ENCODE assay signal across 18 cellular contexts in the genomic region with DNA sequence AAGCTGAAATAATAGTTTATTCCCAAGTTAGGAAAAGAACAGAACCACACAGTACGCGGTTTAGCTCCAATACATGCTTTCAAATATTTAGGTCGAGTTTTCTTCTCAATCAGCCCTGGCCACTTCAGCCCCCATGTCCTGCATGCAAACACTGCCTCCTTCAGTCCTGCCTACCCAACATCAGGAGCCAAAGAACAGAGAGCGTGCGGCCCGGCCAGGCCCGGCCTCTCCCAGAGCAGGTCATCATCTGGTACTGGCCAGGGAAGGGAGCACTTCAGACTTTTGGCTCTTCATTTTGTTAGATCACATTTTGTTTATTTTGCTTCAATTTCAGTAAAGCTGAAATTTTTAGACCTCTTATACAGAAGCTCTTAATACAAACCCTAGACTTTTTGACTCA. TPM values are rescaled to one million over a fixed set of nuclear protein-coding genes. Genes with fewer than 3 reads are reported as not detected.
DNase-seq lines count a peak whose midpoint lies in the region; ATAC-seq and TF ChIP-seq lines count a peak whose summit lies in the region.
"Had no signal": no experiment of that assay in that cellular context is flagged by ENCODE, and none has a peak within 500 bp of the region (broad histone marks: within the 10 kb centered on the region; RNA-seq: fewer than 3 reads in every experiment).

No MANE protein-coding gene starts in this region.

- H3K4me3 ChIP-seq in BE2C (ENCODE audit: low read depth, low read length) (no peak overlapping the region), HCT116 (replicated peaks in 1 of 2; ENCODE audit: low read depth in 1 of 2, low read length in 2 of 2) (no peak overlapping the region), fibroblast of lung (replicated peaks in 1 of 4; ENCODE audit: control extremely low read depth in 1 of 4, insufficient read depth in 1 of 4, low read depth in 3 of 4, low read length in 4 of 4) (no peak overlapping the region), neural progenitor cell (no peak overlapping the region), WERI-Rb-1 (ENCODE audit: low read depth, low read length) (no peak overlapping the region)
- H3K4me3 ChIP-seq: colonic mucosa, gastrocnemius medialis, SJSA1 had no signal

- H3F3A ChIP-seq in neural progenitor cell (ENCODE audit: low read depth): no peaks in the 10 kb centered on the region

- H3K36me3 ChIP-seq in BE2C: peaks cover 86% of the 10 kb centered on the region
- peaks cover 39 to 48% of the 10 kb centered on the region in 2 experiments; a peak in 3 of 4 replicates for H3K36me3 ChIP-seq in HCT116 (ENCODE audit: control insufficient read depth in 1 of 2, insufficient read depth in 2 of 2, low read length in 2 of 2)
- H3K36me3 ChIP-seq in fibroblast of lung (ENCODE audit: control insufficient read depth, insufficient read depth, low read length): peaks cover 32% of the 10 kb centered on the region
- no peaks in the 10 kb centered on the region for H3K36me3 ChIP-seq in neural progenitor cell
- H3K36me3 ChIP-seq in WERI-Rb-1: peaks cover 96% of the 10 kb centered on the region

- TF ChIP-seq CTCF in BE2C (IDR thresholded peaks at IDR 0.05; ENCODE audit: low read depth, low read length) (peak; percentile 6; the same call in 1 of the 2 replicates), HCT116 (IDR thresholded peaks at IDR 0.05 in 2 of 3, conservative IDR thresholded peaks at IDR 0.05 in 1 of 3; ENCODE audit: borderline replicate concordance in 1 of 3, insufficient read depth in 1 of 3, low read depth in 2 of 3, low read length in 2 of 3) (peak in 2 of 3 experiments; percentile 14 to 18; a peak in 1 of 6 replicates), fibroblast of lung (conservative IDR thresholded peaks at IDR 0.05 in 1 of 2, IDR thresholded peaks at IDR 0.05 in 1 of 2; ENCODE audit: low read depth in 1 of 2, low read length in 2 of 2) (peak; percentile 7 to 14), neural progenitor cell (IDR thresholded peaks at IDR 0.05) (no peak), WERI-Rb-1 (IDR thresholded peaks at IDR 0.05; ENCODE audit: low read depth, low read length) (no peak), HFFc6 (IDR thresholded peaks at IDR 0.05) (no peak)

- RAD21 ChIA-PET in HCT116 (lab: Charles Lee; ENCODE audit: low non-redundant PET in 1 of 2, low total read pairs in 2 of 2, uncharacterized antibody in 2 of 2, unreplicated experiment in 2 of 2): no interaction called here

- no peak for TF ChIP-seq POLR2A in HCT116 (IDR thresholded peaks at IDR 0.05; ENCODE audit: borderline replicate concordance, extremely low read depth, insufficient read depth, insufficient read length)

- H3K4me2 ChIP-seq in HCT116 (ENCODE audit: low read length) (no peak overlapping the region), fibroblast of lung (ENCODE audit: extremely low read depth, insufficient read depth, low read length) (no peak overlapping the region), neural progenitor cell (no peak overlapping the region)

- CTCF ChIA-PET in HCT116 (lab: Charles Lee): no interaction called here

- H3K27ac Mint-ChIP-seq in neural progenitor cell (no peak overlapping the region), HFFc6 (no peak overlapping the region)
- H3K27ac Mint-ChIP-seq: activated CD8-positive, alpha-beta memory T cell treated with anti-CD3 and anti-CD28 coated beads, Interleukin-2, amount 10 ng/mL, durations not matched to agents 7 days and 5 days had no signal

- H3K4me3 Mint-ChIP-seq in neural progenitor cell: no peak overlapping the region
- no peak overlapping the region for H3K4me3 Mint-ChIP-seq in HFFc6
- H3K4me3 Mint-ChIP-seq: activated CD8-positive, alpha-beta memory T cell treated with anti-CD3 and anti-CD28 coated beads, Interleukin-2, amount 10 ng/mL, durations not matched to agents 7 days and 5 days had no signal

- H2AFZ ChIP-seq in HCT116 (ENCODE audit: low read depth, low read length, poor library complexity, severe bottlenecking) (no peak overlapping the region), fibroblast of lung (ENCODE audit: low read length) (no peak overlapping the region), neural progenitor cell (replicated peaks) (no peak overlapping the region)

- no peak for DNase-seq in BE2C
- no peak for DNase-seq in HCT116 (ENCODE audit: low read depth, low spot score)
- no peak for DNase-seq in fibroblast of lung (ENCODE audit: low read depth in 2 of 2)
- no peak for DNase-seq in neural progenitor cell (ENCODE audit: low spot score)
- no peak for DNase-seq in WERI-Rb-1
- no peak for DNase-seq in HFFc6
- no peak for DNase-seq in COLO829 (ENCODE audit: low spot score)
- DNase-seq: activated CD8-positive, alpha-beta memory T cell treated with anti-CD3 and anti-CD28 coated beads, Interleukin-2, amount 10 ng/mL, durations not matched to agents 7 days and 5 days; activated effector memory CD4-positive, alpha-beta T cell treated with anti-CD3 and anti-CD28 coated beads, Interleukin-2, amount 50 U/mL, for 16 hours; AML-193; aorta; colonic mucosa; gastrocnemius medialis; GDM1; NCI-H1436 treated with DMSO at 0.1 percent for 48 hours; NCI-H2171 treated with DMSO at 0.1 percent for 48 hours had no signal

- H3K79me2 ChIP-seq in HCT116 (ENCODE audit: insufficient read depth, low read length) (peaks cover 100% of the 10 kb centered on the region), fibroblast of lung (ENCODE audit: control insufficient read depth, insufficient read depth, low read length) (peaks cover 97% of the 10 kb centered on the region), neural progenitor cell (ENCODE audit: low read depth) (peaks cover 100% of the 10 kb centered on the region)

- peaks cover 7% of the 10 kb centered on the region; the same call in 1 of the 2 replicates for H4K20me1 ChIP-seq in HCT116 (ENCODE audit: insufficient read depth)
- peaks cover 6% of the 10 kb centered on the region for H4K20me1 ChIP-seq in fibroblast of lung (ENCODE audit: control insufficient read depth, extremely low read depth, insufficient read depth, low read length)
- H4K20me1 ChIP-seq in neural progenitor cell (ENCODE audit: low read depth): peaks cover 100% of the 10 kb centered on the region

- H3K27me3 Mint-ChIP-seq in neural progenitor cell (ENCODE audit: insufficient read depth, low read depth) (peaks cover 9% of the 10 kb centered on the region), HFFc6 (ENCODE audit: insufficient read depth) (peaks cover 4% of the 10 kb centered on the region)
- H3K27me3 Mint-ChIP-seq: activated CD8-positive, alpha-beta memory T cell treated with anti-CD3 and anti-CD28 coated beads, Interleukin-2, amount 10 ng/mL, durations not matched to agents 7 days and 5 days had no signal

- no TSS peak for BruUV-seq in HCT116 (replicated peaks; lab: Mats Ljungman, UMichigan)

- ATAC-seq in HCT116 (peak; percentile 42; the same call in 1 of the 2 replicates), GM21723 (IDR thresholded peaks at IDR 0.05; ENCODE audit: unreplicated experiment) (no peak)
- ATAC-seq: activated CD8-positive, alpha-beta memory T cell treated with anti-CD3 and anti-CD28 coated beads, Interleukin-2, amount 10 ng/mL, durations not matched to agents 7 days and 5 days had no signal

- H3K4me1 Mint-ChIP-seq in neural progenitor cell: peaks cover 23% of the 10 kb centered on the region
- H3K4me1 Mint-ChIP-seq in HFFc6 (ENCODE audit: low read depth): peaks cover 22% of the 10 kb centered on the region

- POLR2A ChIA-PET in HCT116 (lab: Charles Lee): no interaction called here

- H3K36me3 Mint-ChIP-seq in neural progenitor cell (peaks cover 56% of the 10 kb centered on the region), HFFc6 (ENCODE audit: low read depth) (peaks cover 28% of the 10 kb centered on the region; the same call in 1 of the 2 replicates)

- no peaks in the 10 kb centered on the region for H3K27me3 ChIP-seq in BE2C
- H3K27me3 ChIP-seq in HCT116 (ENCODE audit: insufficient read depth, low read length): no peaks in the 10 kb centered on the region
- H3K27me3 ChIP-seq in fibroblast of lung (ENCODE audit: control insufficient read depth, insufficient read depth, low read length): no peaks in the 10 kb centered on the region
- H3K27me3 ChIP-seq in neural progenitor cell: no peaks in the 10 kb centered on the region
- H3K27me3 ChIP-seq in WERI-Rb-1 (ENCODE audit: insufficient read depth, low read depth, severe bottlenecking): no peaks in the 10 kb centered on the region
- H3K27me3 ChIP-seq: colonic mucosa, gastrocnemius medialis, SJSA1 had no signal

- no peaks in the 10 kb centered on the region for H3K4me1 ChIP-seq in BE2C
- H3K4me1 ChIP-seq in HCT116 (ENCODE audit: control insufficient read depth in 1 of 2, insufficient read depth in 2 of 2, low read length in 2 of 2): peaks cover 8 to 10% of the 10 kb centered on the region in 2 experiments
- peaks cover 9% of the 10 kb centered on the region for H3K4me1 ChIP-seq in fibroblast of lung (ENCODE audit: control insufficient read depth, extremely low read depth, insufficient read depth, low read length)
- H3K4me1 ChIP-seq in neural progenitor cell: peaks cover 7% of the 10 kb centered on the region

- H3K9me3 ChIP-seq in BE2C (no peaks in the 10 kb centered on the region), HCT116 (ENCODE audit: control insufficient read depth in 1 of 2, insufficient read depth in 1 of 2, low read depth in 1 of 2, low read length in 2 of 2) (no peaks in the 10 kb centered on the region), fibroblast of lung (ENCODE audit: control insufficient read depth, insufficient read depth, low read depth, low read length) (no peaks in the 10 kb centered on the region), neural progenitor cell (ENCODE audit: low read depth) (no peaks in the 10 kb centered on the region), WERI-Rb-1 (ENCODE audit: severe bottlenecking) (no peaks in the 10 kb centered on the region)
- H3K9me3 ChIP-seq: colonic mucosa, gastrocnemius medialis, SJSA1 had no signal

- H3K9me2 ChIP-seq in HCT116 (ENCODE audit: insufficient read depth): no peaks in the 10 kb centered on the region

- H3K27ac ChIP-seq in HCT116 (ENCODE audit: low read depth, low read length) (no peak overlapping the region), fibroblast of lung (ENCODE audit: insufficient read depth, low read length) (no peak overlapping the region), neural progenitor cell (no peak overlapping the region), WERI-Rb-1 (no peak overlapping the region)
- H3K27ac ChIP-seq: colonic mucosa, SJSA1 had no signal

- TF ChIP-seq RAD21 in HCT116 (IDR thresholded peaks at IDR 0.05; ENCODE audit: low read depth): no peak

- intact Hi-C loops in HCT116 (cut with micrococcal nuclease): no loop called here

- no peaks in the 10 kb centered on the region for H3K9me3 Mint-ChIP-seq in neural progenitor cell
- H3K9me3 Mint-ChIP-seq in HFFc6: no peaks in the 10 kb centered on the region

- H3K9ac ChIP-seq in HCT116 (ENCODE audit: low read length) (no peak overlapping the region), fibroblast of lung (ENCODE audit: insufficient read depth, low read length) (peak overlapping the region; percentile 1), neural progenitor cell (peak overlapping the region; percentile 16)

RNA-seq across cellular contexts. Expression of a gene that starts 6.7 kb away (rescaled TPM):
- 61.6 TPM for polyA plus RNA-seq in BE2C (2012; ENCODE audit: insufficient read depth, insufficient read length, low read depth)
- total RNA-seq in HCT116 (2021; ENCODE audit: unreplicated experiment) (31.3 TPM), fibroblast of lung (23.9 and 26.6 TPM in 2 replicates), neural progenitor cell (ENCODE audit: low replicate concordance) (31.2 and 46.7 TPM in 2 replicates)
- 18.2 and 18.6 TPM in 2 replicates for polyA plus RNA-seq in HCT116 (2012)
- polyA plus RNA-seq in fibroblast of lung: 4.3 and 4.4 TPM in 2 replicates
- 10.9 and 11.1 TPM in 2 replicates for polyA plus RNA-seq in fibroblast of lung (2012)
- 6.5 and 11.6 TPM in 2 replicates for polyA minus RNA-seq in fibroblast of lung (ENCODE audit: low replicate concordance)
- 10 to 100 TPM; 17.2 to 20.8 (median 18.1) TPM for total RNA-seq in HFFc6 (2021; fragmentation: NEBNext Ultra II Directional; extraction: Animal tissue kit (Norgen Biotek cat#: 25700))

RNA-seq across cellular contexts. Expression of a gene that starts 32.7 kb away (rescaled TPM):
- polyA plus RNA-seq in BE2C (2012; ENCODE audit: insufficient read depth, insufficient read length, low read depth): 31.0 TPM
- total RNA-seq in HCT116 (2021; ENCODE audit: unreplicated experiment): 21.6 TPM
- polyA plus RNA-seq in HCT116 (2012): 13.1 and 13.8 TPM in 2 replicates
- 6.3 and 6.4 TPM in 2 replicates for total RNA-seq in fibroblast of lung
- polyA plus RNA-seq in fibroblast of lung: 3.5 and 4.8 TPM in 2 replicates
- polyA plus RNA-seq in fibroblast of lung (2012): 6.2 and 6.4 TPM in 2 replicates
- 13.3 and 15.9 TPM in 2 replicates for polyA minus RNA-seq in fibroblast of lung (ENCODE audit: low replicate concordance)
- total RNA-seq in neural progenitor cell (ENCODE audit: low replicate concordance): 23.1 and 29.3 TPM in 2 replicates
- total RNA-seq in HFFc6 (2021; fragmentation: NEBNext Ultra II Directional; extraction: Animal tissue kit (Norgen Biotek cat#: 25700)): 10 to 100 TPM in 1 of 6 experiments, 1 to 10 TPM in 5; 7.9 to 10.9 (median 9.0) TPM

Comparison
In these comparisons a context has a peak if more than half of its experiments do, and no peak if none do; other contexts are left out.
1. CTCF ChIP-seq: peak in BE2C (single experiment), HCT116 (2 of 3) and fibroblast of lung (2 of 2); none in neural progenitor cell (single experiment), WERI-Rb-1 (single experiment) and HFFc6 (single experiment).